In the genomic region with DNA sequence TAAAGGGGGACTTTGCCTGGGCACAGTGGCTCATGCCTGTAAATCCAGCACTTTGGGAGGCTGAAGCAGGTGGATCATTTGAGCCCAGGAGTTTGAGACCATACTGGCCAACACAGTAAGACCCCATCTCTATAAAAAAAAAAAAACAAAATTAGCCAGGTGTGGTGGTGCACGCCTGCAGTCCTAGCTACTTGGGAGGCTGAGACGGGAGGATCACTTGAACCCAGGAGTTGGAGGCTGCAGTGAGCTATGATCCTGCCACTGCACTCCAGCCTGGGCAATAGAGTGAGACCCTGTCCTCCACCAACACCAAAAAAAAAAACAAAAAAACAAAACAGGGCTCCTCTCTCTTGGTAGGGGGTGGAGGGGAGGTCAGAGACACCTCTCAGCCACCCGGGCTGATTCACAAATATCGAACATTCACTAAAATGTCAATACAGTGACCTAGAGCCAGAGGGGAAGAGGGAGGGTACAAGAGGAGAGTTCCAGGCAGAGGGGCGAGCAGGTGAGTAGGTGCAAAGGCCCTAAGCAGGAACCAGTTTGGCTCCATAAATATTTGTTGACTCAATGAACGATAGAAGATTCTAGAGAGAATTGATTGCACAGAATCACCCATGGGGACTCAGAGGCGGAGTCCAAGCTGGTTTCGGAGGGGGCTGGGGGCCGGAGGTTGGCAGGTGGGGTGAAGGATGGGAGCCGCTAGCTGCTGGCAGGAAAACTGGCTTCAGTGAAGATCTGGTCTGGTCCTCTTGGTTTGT, we compare ENCODE assay signal across 2 cellular contexts.
A peak's percentile ranks its signal among the peaks of the same experiment; 100 is the strongest.
TF ChIP-seq lines count a peak whose summit lies in the region.

No MANE protein-coding gene starts in this region.

TF ChIP-seq in HEK293, 187 proteins besides CTCF, POLR2A, EP300 and RAD21:
- TF ChIP-seq ZNF121 (tag by site-specific recombination; IDR thresholded peaks at IDR 0.05) (peak; percentile 84), ZNF623 (tag by site-specific recombination; IDR thresholded peaks at IDR 0.05) (peak; percentile 41; the same call in 1 of the 2 replicates), ZBTB21 (tag by site-specific recombination; IDR thresholded peaks at IDR 0.05) (no peak)

TF ChIP-seq in HepG2, 621 proteins besides CTCF, POLR2A, EP300 and RAD21:
- 0 out of 2 replicates have a peak, but pooled peaks have one; percentile 6 for TF ChIP-seq SRY (CRISPR knock-in tag; IDR thresholded peaks at IDR 0.05)
- TF ChIP-seq, protein P1, sequence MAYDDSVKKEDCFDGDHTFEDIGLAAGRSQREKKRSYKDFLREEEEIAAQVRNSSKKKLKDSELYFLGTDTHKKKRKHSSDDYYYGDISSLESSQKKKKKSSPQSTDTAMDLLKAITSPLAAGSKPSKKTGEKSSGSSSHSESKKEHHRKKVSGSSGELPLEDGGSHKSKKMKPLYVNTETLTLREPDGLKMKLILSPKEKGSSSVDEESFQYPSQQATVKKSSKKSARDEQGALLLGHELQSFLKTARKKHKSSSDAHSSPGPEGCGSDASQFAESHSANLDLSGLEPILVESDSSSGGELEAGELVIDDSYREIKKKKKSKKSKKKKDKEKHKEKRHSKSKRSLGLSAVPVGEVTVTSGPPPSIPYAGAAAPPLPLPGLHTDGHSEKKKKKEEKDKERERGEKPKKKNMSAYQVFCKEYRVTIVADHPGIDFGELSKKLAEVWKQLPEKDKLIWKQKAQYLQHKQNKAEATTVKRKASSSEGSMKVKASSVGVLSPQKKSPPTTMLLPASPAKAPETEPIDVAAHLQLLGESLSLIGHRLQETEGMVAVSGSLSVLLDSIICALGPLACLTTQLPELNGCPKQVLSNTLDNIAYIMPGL (CRISPR knock-in tag; IDR thresholded peaks at IDR 0.05; ENCODE audit: borderline replicate concordance in 1 of 2, low read depth in 1 of 2) = 0 out of 4 replicates have a peak, but pooled peaks of 1 of the 2 experiments have one; percentile 5
- no peak for TF ChIP-seq ZFP41 (CRISPR knock-in tag; IDR thresholded peaks at IDR 0.05; ENCODE audit: borderline replicate concordance)
- peak; percentile 61; the same call in 1 of the 2 replicates for TF ChIP-seq KDM1A (CRISPR knock-in tag; IDR thresholded peaks at IDR 0.05)
- peak; percentile 82 for TF ChIP-seq ZNF460 (CRISPR knock-in tag; IDR thresholded peaks at IDR 0.05; ENCODE audit: borderline replicate concordance)
- TF ChIP-seq, protein P2, sequence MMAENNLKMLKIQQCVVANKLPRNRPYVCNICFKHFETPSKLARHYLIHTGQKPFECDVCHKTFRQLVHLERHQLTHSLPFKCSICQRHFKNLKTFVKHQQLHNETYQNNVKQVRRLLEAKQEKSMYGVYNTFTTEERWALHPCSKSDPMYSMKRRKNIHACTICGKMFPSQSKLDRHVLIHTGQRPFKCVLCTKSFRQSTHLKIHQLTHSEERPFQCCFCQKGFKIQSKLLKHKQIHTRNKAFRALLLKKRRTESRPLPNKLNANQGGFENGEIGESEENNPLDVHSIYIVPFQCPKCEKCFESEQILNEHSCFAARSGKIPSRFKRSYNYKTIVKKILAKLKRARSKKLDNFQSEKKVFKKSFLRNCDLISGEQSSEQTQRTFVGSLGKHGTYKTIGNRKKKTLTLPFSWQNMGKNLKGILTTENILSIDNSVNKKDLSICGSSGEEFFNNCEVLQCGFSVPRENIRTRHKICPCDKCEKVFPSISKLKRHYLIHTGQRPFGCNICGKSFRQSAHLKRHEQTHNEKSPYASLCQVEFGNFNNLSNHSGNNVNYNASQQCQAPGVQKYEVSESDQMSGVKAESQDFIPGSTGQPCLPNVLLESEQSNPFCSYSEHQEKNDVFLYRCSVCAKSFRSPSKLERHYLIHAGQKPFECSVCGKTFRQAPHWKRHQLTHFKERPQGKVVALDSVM (CRISPR knock-in tag; IDR thresholded peaks at IDR 0.05) = peak; percentile 87
- TF ChIP-seq, protein P3, sequence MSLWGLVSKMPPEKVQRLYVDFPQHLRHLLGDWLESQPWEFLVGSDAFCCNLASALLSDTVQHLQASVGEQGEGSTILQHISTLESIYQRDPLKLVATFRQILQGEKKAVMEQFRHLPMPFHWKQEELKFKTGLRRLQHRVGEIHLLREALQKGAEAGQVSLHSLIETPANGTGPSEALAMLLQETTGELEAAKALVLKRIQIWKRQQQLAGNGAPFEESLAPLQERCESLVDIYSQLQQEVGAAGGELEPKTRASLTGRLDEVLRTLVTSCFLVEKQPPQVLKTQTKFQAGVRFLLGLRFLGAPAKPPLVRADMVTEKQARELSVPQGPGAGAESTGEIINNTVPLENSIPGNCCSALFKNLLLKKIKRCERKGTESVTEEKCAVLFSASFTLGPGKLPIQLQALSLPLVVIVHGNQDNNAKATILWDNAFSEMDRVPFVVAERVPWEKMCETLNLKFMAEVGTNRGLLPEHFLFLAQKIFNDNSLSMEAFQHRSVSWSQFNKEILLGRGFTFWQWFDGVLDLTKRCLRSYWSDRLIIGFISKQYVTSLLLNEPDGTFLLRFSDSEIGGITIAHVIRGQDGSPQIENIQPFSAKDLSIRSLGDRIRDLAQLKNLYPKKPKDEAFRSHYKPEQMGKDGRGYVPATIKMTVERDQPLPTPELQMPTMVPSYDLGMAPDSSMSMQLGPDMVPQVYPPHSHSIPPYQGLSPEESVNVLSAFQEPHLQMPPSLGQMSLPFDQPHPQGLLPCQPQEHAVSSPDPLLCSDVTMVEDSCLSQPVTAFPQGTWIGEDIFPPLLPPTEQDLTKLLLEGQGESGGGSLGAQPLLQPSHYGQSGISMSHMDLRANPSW (CRISPR knock-in tag; IDR thresholded peaks at IDR 0.05; ENCODE audit: borderline replicate concordance) = no peak
- peak; percentile 94 for TF ChIP-seq ZNF121 (CRISPR knock-in tag; IDR thresholded peaks at IDR 0.05)
TF ChIP-seq in HepG2: peak in this region for 6.
